Comparison of ENCODE assay signal across 8 cellular contexts in genomic region chr1:205440476-205441317, GRCh38. TPM values are rescaled to one million over a fixed set of nuclear protein-coding genes. Genes with fewer than 3 reads are reported as not detected.
DNase-seq lines count a peak whose midpoint lies in the region; ATAC-seq and TF ChIP-seq lines count a peak whose summit lies in the region.

No MANE protein-coding gene starts in this region.

- no peaks in the 10 kb centered on the region for H3K36me3 ChIP-seq in GM23248 (ENCODE audit: low read depth)

- no peak overlapping the region for H3K27ac ChIP-seq in GM23248

- H3F3A ChIP-seq in GM23248 (ENCODE audit: insufficient read depth), result no peaks in the 10 kb centered on the region

- H3K4me3 Mint-ChIP-seq in WTC11, result no peak overlapping the region
- peak overlapping the region; percentile 85 for H3K4me3 Mint-ChIP-seq in memory B cell

- no peak overlapping the region for H3K4me3 ChIP-seq in GM23248

- DNase-seq in DMS53 treated with DMSO at 0.1 percent for 48 hours (lab: John Stamatoyannopoulos, UW; ENCODE audit: unreplicated experiment), result peak; percentile 99
- peak; percentile 14 for DNase-seq in GM23248
- peak; percentile 83 for DNase-seq in NCI-H1436 (lab: John Stamatoyannopoulos, UW)
- peak; percentile 53 for DNase-seq in WTC11 (ENCODE audit: low spot score)
- peak; percentile 55 for DNase-seq in central memory CD4-positive, alpha-beta T cell
- peak; percentile 31 to 40 for DNase-seq in memory B cell (ENCODE audit: low spot score in 2 of 2)
- DNase-seq in stimulated activated CD8-positive, alpha-beta memory T cell treated with anti-CD3 and anti-CD28 coated beads, Interleukin-2, amount 100 ng/mL, for 48 hours (ENCODE audit: low read depth in 2 of 2), result peak; percentile 41 to 49
- no peak for DNase-seq in NCI-H524 (lab: John Stamatoyannopoulos, UW)

- H4K20me1 ChIP-seq in GM23248 (ENCODE audit: insufficient read depth), result no peaks in the 10 kb centered on the region

- H3K27ac Mint-ChIP-seq in WTC11 (no peak overlapping the region; the same call in 1 of the 2 replicates), memory B cell (peak overlapping the region; percentile 33)

- no peak overlapping the region for H3K9ac ChIP-seq in GM23248

- H3K4me1 Mint-ChIP-seq in WTC11, result peaks cover 91% of the 10 kb centered on the region
- peaks cover 40% of the 10 kb centered on the region for H3K4me1 Mint-ChIP-seq in memory B cell

- no peaks in the 10 kb centered on the region for H3K36me3 Mint-ChIP-seq in WTC11
- H3K36me3 Mint-ChIP-seq in memory B cell, result no peaks in the 10 kb centered on the region

- no peaks in the 10 kb centered on the region for H3K9me2 ChIP-seq in GM23248 (ENCODE audit: insufficient read depth)

- H3K27me3 Mint-ChIP-seq in WTC11 (ENCODE audit: low read depth) (peaks cover 27% of the 10 kb centered on the region), memory B cell (no peaks in the 10 kb centered on the region)

- POLR2A ChIA-PET in WTC11 (lab: Charles Lee), result interaction anchor here (1.2 to 2.5 kb wide), 5 partner anchors 11 to 45 kb away, joined by 3 to 15 read pairs (median 9); partner anchors contain the start of gene BLACAT1

- CTCF ChIA-PET in WTC11 (lab: Charles Lee), result interaction anchor here (0.6 to 10.6 kb wide), 15 partner anchors 11 to 167 kb away, joined by 3 to 210 read pairs (median 5); partner anchors contain the start of gene BLACAT1

- no peaks in the 10 kb centered on the region for H3K79me2 ChIP-seq in GM23248 (ENCODE audit: insufficient read depth)

- no peak for TF ChIP-seq CTCF in WTC11 (IDR thresholded peaks at IDR 0.05)

- in situ Hi-C loops in GM23248 (cut with MboI), result no loop called here

- H3K9me3 Mint-ChIP-seq in WTC11 (no peaks in the 10 kb centered on the region), memory B cell (no peaks in the 10 kb centered on the region)

- H2AFZ ChIP-seq in GM23248, result no peak overlapping the region

- H3K27me3 ChIP-seq in GM23248 (replicated peaks; ENCODE audit: insufficient read depth), result peaks cover 39% of the 10 kb centered on the region

- peak; percentile 16 for ATAC-seq in WTC11
- ATAC-seq in memory B cell (ENCODE audit: low read depth), result peak; percentile 76

- no peak overlapping the region for H3K4me2 ChIP-seq in GM23248 (ENCODE audit: unreplicated experiment)

- H3K9me3 ChIP-seq in GM23248 (ENCODE audit: low read depth), result no peaks in the 10 kb centered on the region

- H3K4me1 ChIP-seq in GM23248 (ENCODE audit: insufficient read depth), result no peaks in the 10 kb centered on the region

- 72 to 75% methylated on average over 14 to 15 of the region's 15 CpGs for WGBS in GM23248 (ENCODE audit: low coverage in 1 of 2, low lambda C conversion rate in 2 of 2, missing lambda C conversion rate in 2 of 2), 2 experiments

TF ChIP-seq in WTC11, 78 proteins besides CTCF, POLR2A, EP300 and RAD21:
- TF ChIP-seq ATF3 (CRISPR knock-in tag; conservative IDR thresholded peaks at IDR 0.05) (no peak), FOXK1 (CRISPR knock-in tag; IDR thresholded peaks at IDR 0.05) (0 out of 2 replicates have a peak, but pooled peaks have one; percentile 15), PRRX2 (CRISPR knock-in tag; IDR thresholded peaks at IDR 0.05) (no peak), ZNF423 (CRISPR knock-in tag; IDR thresholded peaks at IDR 0.05) (no peak), E2F1 (CRISPR knock-in tag; IDR thresholded peaks at IDR 0.05) (no peak)
TF ChIP-seq in WTC11: peak in this region for 1.

RNA-seq across cellular contexts. Expression of gene BLACAT1, which starts 15.1 kb away (rescaled TPM):
- total RNA-seq in GM23248 (2014; rRNA removed; shearing (Covaris generic)), result not detected in 2 replicates
- polyA plus RNA-seq in GM23248 (2016; fragmentation: Nextera tagmentation; extraction: Ambion mirVana), result not detected in 2 replicates
- total RNA-seq in WTC11 (2021), result 5.2 to 9.8 TPM (median 5.3 TPM) in 3 replicates

RNA-seq across cellular contexts. Expression of gene LEMD1, which starts 18.8 kb away (rescaled TPM):
- total RNA-seq in GM23248 (2014; rRNA removed; shearing (Covaris generic)), result not detected in 2 replicates
- not detected in 2 replicates for polyA plus RNA-seq in GM23248 (2016; fragmentation: Nextera tagmentation; extraction: Ambion mirVana)
- 14.7 to 26.3 TPM (median 15.3 TPM) in 3 replicates for total RNA-seq in WTC11 (2021)

Comparison
In these comparisons a context has a peak if more than half of its experiments do, and no peak if none do; other contexts are left out.
1. DNase-seq: peak in DMS53 treated with DMSO at 0.1 percent for 48 hours (single experiment), GM23248 (single experiment), NCI-H1436 (single experiment), WTC11 (single experiment), central memory CD4-positive, alpha-beta T cell (single experiment), memory B cell (2 of 2) and stimulated activated CD8-positive, alpha-beta memory T cell treated with anti-CD3 and anti-CD28 coated beads, Interleukin-2, amount 100 ng/mL, for 48 hours (2 of 2); none in NCI-H524 (0 of 2).
2. RNA of gene LEMD1, which starts 18.8 kb away (total RNA-seq): 14.7 to 26.3 TPM in WTC11; not detected in GM23248; every median in the first group is over 10 times any median in the second.